8 cellular contexts compared by ENCODE assay signal in the genomic region with DNA sequence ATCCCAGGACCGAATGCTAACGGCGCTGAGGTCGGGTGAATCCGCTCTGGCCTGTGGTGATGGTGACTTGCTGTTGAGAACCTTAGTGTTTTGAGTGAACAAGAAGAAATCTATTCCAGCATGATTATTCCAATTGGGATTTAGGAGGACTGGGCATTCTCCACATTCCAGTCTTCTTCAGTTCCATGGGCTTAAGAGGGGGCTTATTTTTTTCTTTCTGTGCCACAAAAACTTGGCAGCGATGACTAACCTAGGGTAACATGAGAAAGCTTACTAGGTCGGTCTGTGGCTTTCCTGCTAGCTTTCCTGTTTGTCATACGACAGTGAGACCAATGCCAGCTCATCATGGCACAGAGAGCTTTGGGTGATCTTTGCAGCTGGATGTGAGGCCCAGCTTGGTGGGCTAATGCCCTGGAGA.
DNase-seq lines count a peak whose midpoint lies in the region; ATAC-seq and TF ChIP-seq lines count a peak whose summit lies in the region.
"Had no signal": no experiment of that assay in that cellular context is flagged by ENCODE, and none has a peak within 500 bp of the region (broad histone marks: within the 10 kb centered on the region; RNA-seq: fewer than 3 reads in every experiment).

No MANE protein-coding gene starts in this region.

- intact Hi-C loops in mammary epithelial cell (cut with micrococcal nuclease) = no loop called here

- no TSS peak for BruUV-seq in mammary epithelial cell (replicated peaks; lab: Mats Ljungman, UMichigan)

- no peak for TF ChIP-seq POLR2A in GM18505 (IDR thresholded peaks at IDR 0.05; ENCODE audit: borderline replicate concordance, extremely low read depth, insufficient read depth, insufficient read length)

- H3K27me3 Mint-ChIP-seq in osteocyte (ENCODE audit: unreplicated experiment) = no peaks in the 10 kb centered on the region

- CTCF ChIA-PET in mammary epithelial cell (lab: Charles Lee; ENCODE audit: low non-redundant PET) = no interaction called here

- H3K4me2 ChIP-seq in GM23248 (ENCODE audit: unreplicated experiment) (peak overlapping the region; percentile 4), mammary epithelial cell (ENCODE audit: insufficient read depth, low read depth, low read length) (no peak overlapping the region)

- no peak overlapping the region for H3K4me3 Mint-ChIP-seq in osteocyte (ENCODE audit: unreplicated experiment)
- H3K4me3 Mint-ChIP-seq: nephron had no signal

- H3K36me3 Mint-ChIP-seq in osteocyte (ENCODE audit: unreplicated experiment) = no peaks in the 10 kb centered on the region

- H3K4me3 ChIP-seq in GM23248 = no peak overlapping the region
- H3K4me3 ChIP-seq in mammary epithelial cell (replicated peaks in 1 of 3; ENCODE audit: insufficient read depth in 1 of 3, low read depth in 2 of 3, low read length in 3 of 3) = no peak overlapping the region

- H2AFZ ChIP-seq in GM23248 = no peak overlapping the region
- H2AFZ ChIP-seq in mammary epithelial cell (ENCODE audit: low read depth, low read length) = no peak overlapping the region

- H3K4me1 ChIP-seq in GM23248 (ENCODE audit: insufficient read depth) (peaks cover 23% of the 10 kb centered on the region), mammary epithelial cell (ENCODE audit: insufficient read depth, low read length) (peaks cover 41% of the 10 kb centered on the region)

- WGBS in GM23248 (ENCODE audit: low coverage in 1 of 2, low lambda C conversion rate in 2 of 2, missing lambda C conversion rate in 2 of 2), 2 experiments = 47 to 49% methylated on average over 8 of the region's 8 CpGs
- 64% methylated on average over 8 of the region's 8 CpGs for WGBS in mammary epithelial cell (ENCODE audit: low coverage, missing lambda C conversion rate)

- H4K20me1 ChIP-seq in GM23248 (ENCODE audit: insufficient read depth) (no peaks in the 10 kb centered on the region), mammary epithelial cell (ENCODE audit: insufficient read depth, low read length) (no peaks in the 10 kb centered on the region)

- H3K9ac ChIP-seq in GM23248 (peak overlapping the region; percentile 27; the same call in 1 of the 2 replicates), mammary epithelial cell (ENCODE audit: insufficient read depth, low read length) (no peak overlapping the region)

- ATAC-seq in omental fat pad (ENCODE audit: low FRiP score) = no peak
- no peak for ATAC-seq in GM18505 (IDR thresholded peaks at IDR 0.05; ENCODE audit: unreplicated experiment)

- no peaks in the 10 kb centered on the region for H3K9me2 ChIP-seq in GM23248 (ENCODE audit: insufficient read depth)

- H3K9me3 ChIP-seq in GM23248 (ENCODE audit: low read depth) (no peaks in the 10 kb centered on the region), mammary epithelial cell (replicated peaks; ENCODE audit: insufficient read depth, low read length) (no peaks in the 10 kb centered on the region)

- TF ChIP-seq CTCF in mammary epithelial cell (conservative IDR thresholded peaks at IDR 0.05 in 1 of 2, IDR thresholded peaks at IDR 0.05 in 1 of 2; ENCODE audit: extremely low read depth in 1 of 2, insufficient read depth in 1 of 2, low read depth in 1 of 2, low read length in 2 of 2) = no peak
- TF ChIP-seq CTCF in osteocyte (IDR thresholded peaks at IDR 0.05) = no peak
- TF ChIP-seq CTCF in omental fat pad (IDR thresholded peaks at IDR 0.05) = no peak

- H3K27me3 ChIP-seq in GM23248 (replicated peaks; ENCODE audit: insufficient read depth) (no peaks in the 10 kb centered on the region), mammary epithelial cell (ENCODE audit: insufficient read depth, low read length) (no peaks in the 10 kb centered on the region)

- peak overlapping the region; percentile 82 for H3K27ac Mint-ChIP-seq in osteocyte (ENCODE audit: unreplicated experiment)
- H3K27ac Mint-ChIP-seq: nephron had no signal

- peaks cover 43% of the 10 kb centered on the region for H3F3A ChIP-seq in GM23248 (ENCODE audit: insufficient read depth)

- H3K9me3 Mint-ChIP-seq in osteocyte (ENCODE audit: unreplicated experiment) = no peaks in the 10 kb centered on the region
- H3K9me3 Mint-ChIP-seq: nephron had no signal

- peaks cover 34% of the 10 kb centered on the region for H3K4me1 Mint-ChIP-seq in osteocyte (ENCODE audit: unreplicated experiment)

- H3K27ac ChIP-seq in GM23248 (peak overlapping the region; percentile 61), mammary epithelial cell (ENCODE audit: insufficient read depth, low read depth, low read length) (no peak overlapping the region)

- in situ Hi-C loops in GM23248 (cut with MboI) (no loop called here), mammary epithelial cell (cut with MboI; ENCODE audit: low sequenced_read_pairs in 2 of 2) (loop anchor here in 1 of 2 donors (25.0 kb wide), 1 partner anchor 1979 kb away; no protein-coding TSS in a partner anchor)

- DNase-seq in GM23248 (peak; percentile 94), NCI-H226 (peak; percentile 29), mammary epithelial cell (peak; percentile 83), osteocyte (ENCODE audit: extremely low spot score, unreplicated experiment) (no peak), dermis blood vessel endothelial cell (no peak), omental fat pad (ENCODE audit: low spot score) (no peak)

- dilution Hi-C loops in mammary epithelial cell (cut with HindIII; ENCODE audit: low sequenced_read_pairs) = loop anchor here (5.0 kb wide), 2 partner anchors 34 to 84 kb away; no protein-coding TSS in a partner anchor

- no peaks in the 10 kb centered on the region for H3K36me3 ChIP-seq in GM23248 (ENCODE audit: low read depth)
- H3K36me3 ChIP-seq in mammary epithelial cell (ENCODE audit: insufficient read depth, low read length) = no peaks in the 10 kb centered on the region

- H3K79me2 ChIP-seq in GM23248 (ENCODE audit: insufficient read depth) (no peaks in the 10 kb centered on the region), mammary epithelial cell (ENCODE audit: insufficient read depth, low read length) (no peaks in the 10 kb centered on the region)

Comparison
In these comparisons a context has a peak if more than half of its experiments do, and no peak if none do; other contexts are left out.
1. DNase-seq: peak in GM23248 (single experiment), NCI-H226 (single experiment) and mammary epithelial cell (single experiment); none in osteocyte (single experiment), dermis blood vessel endothelial cell (single experiment) and omental fat pad (single experiment).